19 cellular contexts compared by ENCODE assay signal in genomic region chr20:54068966-54069365, GRCh38. TPM values are rescaled to one million over a fixed set of nuclear protein-coding genes. Genes with fewer than 3 reads are reported as not detected.
DNase-seq lines count a peak whose midpoint lies in the region; ATAC-seq, FAIRE-seq and TF ChIP-seq lines count a peak whose summit lies in the region.
"Had no signal": no experiment of that assay in that cellular context is flagged by ENCODE, and none has a peak within 500 bp of the region (broad histone marks: within the 10 kb centered on the region; RNA-seq: fewer than 3 reads in every experiment).

No MANE protein-coding gene starts in this region.

- no peak overlapping the region for H3K4ac ChIP-seq in H1 (replicated peaks; ENCODE audit: insufficient read length, low read depth, low read length)

- WGBS in H1 (ENCODE audit: extremely low coverage in 1 of 2, insufficient coverage in 1 of 2, insufficient read length in 1 of 2, insufficient replicate concordance in 2 of 2, low coverage in 1 of 2, low lambda C conversion rate in 2 of 2, missing lambda C conversion rate in 1 of 2), 2 experiments: 70% methylated on average over 5 of the region's 5 CpGs; no CpG with 5 or more reads in 1 of the 2 experiments
- WGBS in right cardiac atrium: 91% methylated on average over 5 of the region's 5 CpGs

- TF ChIP-seq CTCF in Calu3 (IDR thresholded peaks at IDR 0.05; ENCODE audit: unreplicated experiment) (no peak), H1 (IDR thresholded peaks at IDR 0.05; ENCODE audit: control extremely low read depth in 1 of 3, insufficient read depth in 1 of 3, low read depth in 1 of 3, low read length in 3 of 3) (no peak)

- H3K36me3 ChIP-seq in HUES48 (ENCODE audit: control insufficient read depth, insufficient read depth, low read length) (no peaks in the 10 kb centered on the region), H1 (ENCODE audit: control insufficient read depth in 2 of 4, insufficient read depth in 4 of 4, low read length in 3 of 4) (no peaks in the 10 kb centered on the region)

- TF ChIP-seq EP300 in H1 (IDR thresholded peaks at IDR 0.05; ENCODE audit: borderline replicate concordance in 1 of 2, low read depth in 2 of 2, low read length in 2 of 2): no peak

- TF ChIP-seq RAD21 in H1 (IDR thresholded peaks at IDR 0.05 in 1 of 2, conservative IDR thresholded peaks at IDR 0.05 in 1 of 2; ENCODE audit: low read depth in 2 of 2, low read length in 2 of 2): no peak

- TF ChIP-seq POLR2A in H1 (IDR thresholded peaks at IDR 0.05; ENCODE audit: control extremely low read depth in 1 of 2, low read depth in 2 of 2, low read length in 2 of 2): no peak; a peak in 1 of 3 replicates

- H3K79me1 ChIP-seq in H1 (ENCODE audit: low read depth, low read length): no peaks in the 10 kb centered on the region

- no peak overlapping the region for H3K23ac ChIP-seq in H1 (ENCODE audit: insufficient read length)

- no peak overlapping the region for H4K91ac ChIP-seq in H1 (replicated peaks; ENCODE audit: insufficient read length, low read length)

- no peak overlapping the region for H2BK15ac ChIP-seq in H1 (ENCODE audit: low read length)

- peak overlapping the region; percentile 80 for H3K27ac Mint-ChIP-seq in Calu3 (ENCODE audit: unreplicated experiment)
- H3K27ac Mint-ChIP-seq in stimulated activated memory B cell treated with anti-CD40 and anti-IgM and Interleukin-4, amounts not matched to agents 10 μg/mL and 1 μg/mL and 100 μg/mL, for 72 hours: peak overlapping the region; percentile 93
- H3K27ac Mint-ChIP-seq: CD14-positive monocyte had no signal

- CTCF ChIA-PET in Calu3 (lab: Charles Lee) (no interaction called here), H1 (lab: Charles Lee; ENCODE audit: partially characterized antibody) (interaction anchor here (0.6 to 1.6 kb wide), 3 partner anchors 77 to 453 kb away, joined by 3 to 8 read pairs (median 3); partner anchors contain the start of gene PFDN4)

- POLR2A ChIA-PET in H1 (lab: Charles Lee; ENCODE audit: partially characterized antibody): interaction anchor here (1.2 to 1.4 kb wide), 3 partner anchors 8 to 10 kb away, joined by 3 to 4 read pairs (median 3); no protein-coding TSS in a partner anchor

- no peaks in the 10 kb centered on the region for H3K27me3 ChIP-seq in HUES48 (ENCODE audit: control insufficient read depth, insufficient read depth, low read length)
- no peaks in the 10 kb centered on the region for H3K27me3 ChIP-seq in H1 (replicated peaks in 1 of 4; ENCODE audit: control insufficient read depth in 3 of 4, extremely low read depth in 1 of 4, insufficient read depth in 3 of 4, low read length in 3 of 4)
- H3K27me3 ChIP-seq in right cardiac atrium (ENCODE audit: control insufficient read depth, insufficient read depth): no peaks in the 10 kb centered on the region

- H3K56ac ChIP-seq in H1 (replicated peaks; ENCODE audit: insufficient read length, low read depth, low read length): no peak overlapping the region

- H3K4me1 ChIP-seq in HUES48 (ENCODE audit: control insufficient read depth, insufficient read depth, low read length): peaks cover 35% of the 10 kb centered on the region
- peaks cover 13 to 31% (median 17%) of the 10 kb centered on the region in 4 experiments for H3K4me1 ChIP-seq in H1 (replicated peaks in 1 of 4; ENCODE audit: control insufficient read depth in 3 of 4, insufficient read depth in 4 of 4, low read length in 3 of 4)
- H3K4me1 ChIP-seq in right cardiac atrium (ENCODE audit: control insufficient read depth, insufficient read depth, low read length): no peaks in the 10 kb centered on the region

- no peak overlapping the region for H4K5ac ChIP-seq in H1 (ENCODE audit: insufficient read length, low read depth, low read length)

- no peak overlapping the region for H2BK120ac ChIP-seq in H1 (replicated peaks; ENCODE audit: low read depth, low read length)

- peak overlapping the region; percentile 66 for H3K4me3 Mint-ChIP-seq in Calu3 (ENCODE audit: low read depth, unreplicated experiment)
- H3K4me3 Mint-ChIP-seq in stimulated activated memory B cell treated with anti-CD40 and anti-IgM and Interleukin-4, amounts not matched to agents 10 μg/mL and 1 μg/mL and 100 μg/mL, for 72 hours: no peak overlapping the region
- H3K4me3 Mint-ChIP-seq: CD14-positive monocyte had no signal

- peak overlapping the region; percentile 22; the same call in 1 of the 2 replicates for H2BK5ac ChIP-seq in H1 (ENCODE audit: low read depth, low read length)

- no peaks in the 10 kb centered on the region for H3K9me3 Mint-ChIP-seq in Calu3 (ENCODE audit: low read depth, unreplicated experiment)
- H3K9me3 Mint-ChIP-seq in stimulated activated memory B cell treated with anti-CD40 and anti-IgM and Interleukin-4, amounts not matched to agents 10 μg/mL and 1 μg/mL and 100 μg/mL, for 72 hours: no peaks in the 10 kb centered on the region
- H3K9me3 Mint-ChIP-seq: CD14-positive monocyte had no signal

- no peak for ATAC-seq in stimulated activated memory B cell treated with anti-CD40 and anti-IgM and Interleukin-4, amounts not matched to agents 10 μg/mL and 1 μg/mL and 100 μg/mL, for 72 hours
- no peak for ATAC-seq in right cardiac atrium

- H3K14ac ChIP-seq in H1 (ENCODE audit: insufficient read length): no peak overlapping the region

- H4K8ac ChIP-seq in H1 (ENCODE audit: extremely low read depth, insufficient read depth, low read length): no peak overlapping the region

- no TSS peak for BruUV-seq in Calu3 (replicated peaks; lab: Mats Ljungman, UMichigan)

- no peak overlapping the region for H2AFZ ChIP-seq in H1 (ENCODE audit: low read length)

- no peak overlapping the region for H3K4me3 ChIP-seq in HUES48 (ENCODE audit: low read depth, low read length)
- no peak overlapping the region for H3K4me3 ChIP-seq in H1 (ENCODE audit: extremely low read depth in 1 of 4, insufficient read depth in 2 of 4, low read depth in 3 of 4, low read length in 4 of 4)
- no peak overlapping the region for H3K4me3 ChIP-seq in right cardiac atrium (ENCODE audit: low read length)

- H2BK12ac ChIP-seq in H1 (ENCODE audit: low read depth, low read length): no peak overlapping the region

- peaks cover 24% of the 10 kb centered on the region for H3K36me3 Mint-ChIP-seq in Calu3 (ENCODE audit: insufficient read depth, unreplicated experiment)
- no peaks in the 10 kb centered on the region for H3K36me3 Mint-ChIP-seq in stimulated activated memory B cell treated with anti-CD40 and anti-IgM and Interleukin-4, amounts not matched to agents 10 μg/mL and 1 μg/mL and 100 μg/mL, for 72 hours
- H3K36me3 Mint-ChIP-seq: CD14-positive monocyte had no signal

- no peaks in the 10 kb centered on the region for H3K79me2 ChIP-seq in H1 (ENCODE audit: control insufficient read depth in 1 of 2, insufficient read depth in 2 of 2, low read length in 2 of 2)

- no peak overlapping the region for H2BK20ac ChIP-seq in H1 (ENCODE audit: low read length)

- intact Hi-C loops in Calu3 (cut with micrococcal nuclease; ENCODE audit: unreplicated experiment) (loop anchor here (5.0 to 10.0 kb wide), 4 partner anchors 194 to 654 kb away; no protein-coding TSS in a partner anchor), right cardiac atrium (cut with DNase I) (loop anchor here in 3 of 4 donors (10.0 kb wide), 3 partner anchors 114 to 494 kb away; no protein-coding TSS in a partner anchor), posterior vena cava (cut with DNase I) (no loop called here)

- peak overlapping the region in 1 of 2 experiments; percentile 7; a peak in 1 of 4 replicates for H3K4me2 ChIP-seq in H1 (ENCODE audit: insufficient read depth in 1 of 2, low read depth in 2 of 2, low read length in 2 of 2)

- no peaks in the 10 kb centered on the region for H3K27me3 Mint-ChIP-seq in Calu3 (ENCODE audit: unreplicated experiment)
- no peaks in the 10 kb centered on the region for H3K27me3 Mint-ChIP-seq in stimulated activated memory B cell treated with anti-CD40 and anti-IgM and Interleukin-4, amounts not matched to agents 10 μg/mL and 1 μg/mL and 100 μg/mL, for 72 hours

- H4K20me1 ChIP-seq in H1 (replicated peaks in 1 of 2; ENCODE audit: control insufficient read depth in 1 of 2, insufficient read depth in 2 of 2, low read length in 2 of 2): no peaks in the 10 kb centered on the region

- H3K4me1 Mint-ChIP-seq in Calu3 (ENCODE audit: low read depth, unreplicated experiment): peaks cover 49% of the 10 kb centered on the region
- peaks cover 45% of the 10 kb centered on the region for H3K4me1 Mint-ChIP-seq in stimulated activated memory B cell treated with anti-CD40 and anti-IgM and Interleukin-4, amounts not matched to agents 10 μg/mL and 1 μg/mL and 100 μg/mL, for 72 hours
- H3K4me1 Mint-ChIP-seq: CD14-positive monocyte had no signal

- FAIRE-seq in H1 (lab: Jason Lieb, UNC): no peak

- peak overlapping the region; percentile 16 for H3K27ac ChIP-seq in HUES48 (ENCODE audit: low read depth, low read length)
- no peak overlapping the region for H3K27ac ChIP-seq in H1 (ENCODE audit: low read depth, low read length)
- H3K27ac ChIP-seq in right cardiac atrium (ENCODE audit: low read length): no peak overlapping the region

- no peak overlapping the region for H2AK5ac ChIP-seq in H1 (ENCODE audit: low read depth, low read length)

- DNase-seq in Calu3 (no peak), H1 (ENCODE audit: low read depth in 1 of 2, low spot score in 2 of 2) (no peak), putamen (ENCODE audit: low spot score) (no peak), right cardiac atrium (no peak), posterior vena cava (ENCODE audit: low spot score) (no peak)
- DNase-seq: ACHN; AML-193; EL; HCEC 1CT; NCI-H1105; NCI-H1930; NCI-H446; NK-92 treated with Interleukin-12 subunit alpha and Interleukin-12 subunit beta, amount 100 ng/mL, for 24 hours; RPMI8226; SIG-M5 had no signal

- H3K9me3 ChIP-seq in HUES48 (ENCODE audit: control insufficient read depth, insufficient read depth, low read length): no peaks in the 10 kb centered on the region
- no peaks in the 10 kb centered on the region for H3K9me3 ChIP-seq in H1 (ENCODE audit: insufficient read depth in 2 of 2, low read depth in 1 of 2, low read length in 1 of 2)
- no peaks in the 10 kb centered on the region for H3K9me3 ChIP-seq in right cardiac atrium (ENCODE audit: control insufficient read depth, low read length)

- H3K9ac ChIP-seq in HUES48 (ENCODE audit: low read depth, low read length) (no peak overlapping the region), H1 (replicated peaks in 1 of 4; ENCODE audit: extremely low read depth in 1 of 4, low read depth in 3 of 4, low read length in 3 of 4) (no peak overlapping the region)

- no peak overlapping the region for H3K18ac ChIP-seq in H1 (ENCODE audit: extremely low read depth, low read length)

- no peaks in the 10 kb centered on the region for H3K23me2 ChIP-seq in H1 (ENCODE audit: low read depth, low read length)

RNA-seq across cellular contexts. Expression of gene BCAS1, which starts 1.4 kb away (rescaled TPM):
- 11.1 and 16.9 TPM in 2 replicates for total RNA-seq in Calu3 (2022)
- total RNA-seq in H1 (2021; fragmentation: NEBNext Ultra II Directional; extraction: Animal tissue kit (Norgen Biotek cat#: 25700)): 0.19 and 0.27 TPM in 2 replicates
- polyA plus RNA-seq in H1 (2011; rRNA removed): 0.06 and 0.08 TPM in 2 replicates
- 0.03 TPM for polyA plus RNA-seq in H1 (2011; cell fraction: cytosol; rRNA removed)
- 0.10 TPM for polyA plus RNA-seq in H1 (2011; cell fraction: nucleus; rRNA removed)
- 0.25 to 0.48 TPM (median 0.38 TPM) in 3 of 4 replicates, not detected in the other for polyA plus RNA-seq in H1 (2012, experiment 1 of 2)
- polyA plus RNA-seq in H1 (2012, experiment 2 of 2): not detected
- polyA plus RNA-seq in H1 (2013, experiment 1 of 2): 0.20 TPM
- polyA plus RNA-seq in H1 (2013, experiment 2 of 2): 0.18 TPM
- 0.02 and 0.06 TPM in 2 replicates for polyA minus RNA-seq in H1 (2011; rRNA and poly(A)+ RNA removed)
- polyA minus RNA-seq in H1 (2011; cell fraction: cytosol; rRNA and poly(A)+ RNA removed): not detected
- 0.30 TPM for polyA minus RNA-seq in H1 (2011; cell fraction: nucleus; rRNA and poly(A)+ RNA removed)
- under 1 TPM in 1 of 4 donors, not detected in 3; 0.18 TPM for total RNA-seq in right cardiac atrium
- 0.18 TPM for polyA plus RNA-seq in right cardiac atrium
- 1 to 10 TPM in 1 of 2 donors, under 1 TPM in 1; 0.86 to 1.8 TPM for total RNA-seq in posterior vena cava
- total RNA-seq: LHCN-M2 had no signal

Comparison
In these comparisons a context has a peak if more than half of its experiments do, and no peak if none do; other contexts are left out.
1. intact Hi-C loops: an anchor here in Calu3 (5.0 to 10.0 kb wide) and right cardiac atrium (10.0 kb wide); none called in posterior vena cava.